ENCODE assay signal across 29 cellular contexts in genomic region chr1:234549447-234550021, GRCh38.
"Had no signal": no experiment of that assay in that cellular context is flagged by ENCODE, and none has a peak within 500 bp of the region (broad histone marks: within the 10 kb centered on the region; RNA-seq: fewer than 3 reads in every experiment).

No MANE protein-coding gene starts in this region.

- H3K36me3 ChIP-seq: adrenal gland, gastroesophageal sphincter, left lung, lower lobe of right lung, tibial artery had no signal

- H3K27me3 Mint-ChIP-seq: activated CD4-positive, alpha-beta T cell treated with anti-CD3 and anti-CD28 coated beads for 36 hours; activated naive CD8-positive, alpha-beta T cell; stimulated activated naive CD8-positive, alpha-beta T cell treated with anti-CD3 and anti-CD28 coated beads, Interleukin-15, amount 100 ng/mL, for 72 hours had no signal

- H3K4me3 Mint-ChIP-seq: activated CD4-positive, alpha-beta T cell treated with anti-CD3 and anti-CD28 coated beads for 36 hours; activated CD8-positive, alpha-beta memory T cell treated with anti-CD3 and anti-CD28 coated beads, Interleukin-2, amount 10 ng/mL, durations not matched to agents 7 days and 5 days; activated CD8-positive, alpha-beta T cell treated with anti-CD3 and anti-CD28 coated beads, Interleukin-2, amount 10 ng/mL, durations not matched to agents 7 days and 5 days; activated naive CD8-positive, alpha-beta T cell; immature natural killer cell; nephron progenitor cell; stimulated activated memory B cell treated with anti-CD40 and anti-IgM and Interleukin-4, amounts not matched to agents 10 μg/mL and 1 μg/mL and 100 μg/mL, for 72 hours; stimulated activated naive CD8-positive, alpha-beta T cell treated with anti-CD3 and anti-CD28 coated beads, Interleukin-15, amount 100 ng/mL, for 72 hours had no signal

- H3K9ac ChIP-seq: parathyroid adenoma had no signal

- ATAC-seq: activated CD4-positive, alpha-beta T cell treated with anti-CD3 and anti-CD28 coated beads for 36 hours; activated CD8-positive, alpha-beta memory T cell treated with anti-CD3 and anti-CD28 coated beads, Interleukin-2, amount 10 ng/mL, durations not matched to agents 7 days and 5 days; activated CD8-positive, alpha-beta T cell treated with anti-CD3 and anti-CD28 coated beads, Interleukin-2, amount 10 ng/mL, durations not matched to agents 7 days and 5 days; gastroesophageal sphincter; left lung; lower lobe of right lung; psoas muscle; stimulated activated memory B cell treated with anti-CD40 and anti-IgM and Interleukin-4, amounts not matched to agents 10 μg/mL and 1 μg/mL and 100 μg/mL, for 72 hours; stimulated activated naive CD8-positive, alpha-beta T cell treated with anti-CD3 and anti-CD28 coated beads, Interleukin-15, amount 100 ng/mL, for 72 hours had no signal

- H2AFZ ChIP-seq: parathyroid adenoma had no signal

- H3K27me3 ChIP-seq: adrenal gland, gastroesophageal sphincter, left lung, tibial artery had no signal

- H3K9me3 Mint-ChIP-seq: immature natural killer cell; nephron progenitor cell; stimulated activated memory B cell treated with anti-CD40 and anti-IgM and Interleukin-4, amounts not matched to agents 10 μg/mL and 1 μg/mL and 100 μg/mL, for 72 hours; stimulated activated naive CD8-positive, alpha-beta T cell treated with anti-CD3 and anti-CD28 coated beads, Interleukin-15, amount 100 ng/mL, for 72 hours had no signal

- H3K4me1 ChIP-seq: parathyroid adenoma had no signal

- H3K4me2 ChIP-seq: smooth muscle cell had no signal

- H3K27ac Mint-ChIP-seq: activated CD4-positive, alpha-beta T cell treated with anti-CD3 and anti-CD28 coated beads for 36 hours; activated CD8-positive, alpha-beta memory T cell treated with anti-CD3 and anti-CD28 coated beads, Interleukin-2, amount 10 ng/mL, durations not matched to agents 7 days and 5 days; activated CD8-positive, alpha-beta T cell treated with anti-CD3 and anti-CD28 coated beads, Interleukin-2, amount 10 ng/mL, durations not matched to agents 7 days and 5 days; activated naive CD8-positive, alpha-beta T cell; immature natural killer cell; nephron progenitor cell; stimulated activated memory B cell treated with anti-CD40 and anti-IgM and Interleukin-4, amounts not matched to agents 10 μg/mL and 1 μg/mL and 100 μg/mL, for 72 hours; stimulated activated naive CD8-positive, alpha-beta T cell treated with anti-CD3 and anti-CD28 coated beads, Interleukin-15, amount 100 ng/mL, for 72 hours had no signal

- FAIRE-seq: astrocyte had no signal

- H3K36me3 Mint-ChIP-seq: activated CD8-positive, alpha-beta memory T cell treated with anti-CD3 and anti-CD28 coated beads, Interleukin-2, amount 10 ng/mL, durations not matched to agents 7 days and 5 days; activated naive CD8-positive, alpha-beta T cell; immature natural killer cell; stimulated activated memory B cell treated with anti-CD40 and anti-IgM and Interleukin-4, amounts not matched to agents 10 μg/mL and 1 μg/mL and 100 μg/mL, for 72 hours had no signal

- H3K4me3 ChIP-seq: adrenal gland, gastroesophageal sphincter, left lung, lower lobe of right lung, psoas muscle, smooth muscle cell, tibial artery had no signal

- DNase-seq: activated CD4-positive, alpha-beta T cell treated with anti-CD3 and anti-CD28 coated beads for 36 hours; activated CD4-positive, CD25-positive, alpha-beta regulatory T cell; activated CD8-positive, alpha-beta memory T cell treated with anti-CD3 and anti-CD28 coated beads, Interleukin-2, amount 10 ng/mL, durations not matched to agents 7 days and 5 days; activated CD8-positive, alpha-beta T cell treated with anti-CD3 and anti-CD28 coated beads, Interleukin-2, amount 10 ng/mL, durations not matched to agents 7 days and 5 days; activated effector memory CD4-positive, alpha-beta T cell treated with Interleukin-2 at 50 U/mL for 16 hours; activated naive CD4-positive, alpha-beta T cell treated with Interleukin-2 at 50 U/mL for 16 hours; central memory CD4-positive, alpha-beta T cell; dermis blood vessel endothelial cell; effector CD8-positive, alpha-beta T cell; erythroblast; immature natural killer cell; kidney glomerular epithelial cell; left lung; lower lobe of right lung; mesenchymal stem cell; nephron progenitor cell; psoas muscle; stimulated activated CD4-positive, alpha-beta T cell treated with anti-CD3 and anti-CD28 coated beads, Interleukin-1b, Interleukin-23, amount 100 ng/mL, for 48 hours; stimulated activated CD4-positive, alpha-beta T cell treated with anti-CD3 and anti-CD28 coated beads, Interleukin-4, amount 100 ng/mL, for 4 hours; stimulated activated CD8-positive, alpha-beta memory T cell treated with anti-CD3 and anti-CD28 coated beads, Interleukin-4, amount 100 ng/mL, for 48 hours; stimulated activated naive CD8-positive, alpha-beta T cell treated with anti-CD3 and anti-CD28 coated beads, Interleukin-15, amount 100 ng/mL, for 72 hours; tibial artery had no signal

- H3K4me1 Mint-ChIP-seq: immature natural killer cell; stimulated activated memory B cell treated with anti-CD40 and anti-IgM and Interleukin-4, amounts not matched to agents 10 μg/mL and 1 μg/mL and 100 μg/mL, for 72 hours had no signal

- H3K9me3 ChIP-seq: adrenal gland, gastroesophageal sphincter, left lung, lower lobe of right lung, psoas muscle, tibial artery had no signal

- H3K27ac ChIP-seq: adrenal gland, gastroesophageal sphincter, left lung, lower lobe of right lung, parathyroid adenoma, psoas muscle, tibial artery had no signal
